ENCODE assay signal across 13 cellular contexts in the genomic region with DNA sequence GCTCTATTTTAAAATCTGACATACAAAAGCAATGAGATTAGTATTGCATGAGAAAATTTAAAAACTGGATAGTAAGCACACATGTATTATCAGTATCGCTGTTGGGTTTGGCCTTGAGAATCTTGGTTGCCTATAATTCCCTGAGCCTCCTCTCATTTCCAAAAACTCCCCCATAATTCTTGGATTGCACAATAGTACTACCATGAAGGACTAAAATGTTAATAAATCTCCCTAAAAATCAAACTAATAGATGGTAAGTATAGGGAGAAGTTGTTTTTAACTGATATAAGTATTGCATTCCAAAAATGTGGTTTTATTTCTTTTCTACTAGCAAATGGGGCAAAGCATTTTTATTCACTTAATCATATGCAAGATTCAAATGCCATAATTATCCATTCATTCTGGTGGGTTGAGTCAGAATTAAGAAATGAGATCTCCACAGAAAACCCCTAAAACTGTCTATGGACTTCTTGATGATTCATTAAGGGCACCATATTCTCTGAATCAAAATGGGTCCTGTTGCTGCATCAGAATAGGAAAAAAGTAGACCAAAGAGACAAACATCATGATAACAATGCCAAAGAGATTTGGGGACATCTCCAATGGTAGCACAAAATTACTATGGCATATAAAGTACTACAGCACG. TPM values are rescaled to one million over a fixed set of nuclear protein-coding genes. Genes with fewer than 3 reads are reported as not detected.
DNase-seq lines count a peak whose midpoint lies in the region; FAIRE-seq and TF ChIP-seq lines count a peak whose summit lies in the region.
"Had no signal": no experiment of that assay in that cellular context is flagged by ENCODE, and none has a peak within 500 bp of the region (broad histone marks: within the 10 kb centered on the region; RNA-seq: fewer than 3 reads in every experiment).

No MANE protein-coding gene starts in this region.

- TF ChIP-seq CTCF in AG09309 (IDR thresholded peaks at IDR 0.05; ENCODE audit: control insufficient read depth, insufficient read depth, low read depth, low read length, missing control alignments) (no peak), HL-60 (IDR thresholded peaks at IDR 0.05; ENCODE audit: insufficient read depth, low read length) (no peak), coronary artery (IDR thresholded peaks at IDR 0.05) (no peak)

- H3K4me3 ChIP-seq in AG09309 (ENCODE audit: control insufficient read depth, low read depth, low read length) (no peak overlapping the region), HL-60 (replicated peaks; ENCODE audit: insufficient read depth, low read length) (no peak overlapping the region), mesodermal cell (ENCODE audit: extremely low read depth, insufficient read depth, low read length, poor library complexity, severe bottlenecking) (no peak overlapping the region), coronary artery (no peak overlapping the region)
- H3K4me3 ChIP-seq: hepatocyte, transverse colon had no signal

- no peaks in the 10 kb centered on the region for H3K9me3 ChIP-seq in mesodermal cell (ENCODE audit: control insufficient read depth, low read length)
- H3K9me3 ChIP-seq: transverse colon had no signal

- peaks cover 37% of the 10 kb centered on the region for H3K4me1 ChIP-seq in mesodermal cell (ENCODE audit: control insufficient read depth, insufficient read depth, low read length, poor library complexity, severe bottlenecking)

- DNase-seq in AG09309 (ENCODE audit: low read depth) (peak; percentile 87), HL-60 (ENCODE audit: low read depth in 1 of 2, low spot score in 1 of 2) (no peak), astrocyte of the hippocampus (ENCODE audit: low read depth, low spot score) (peak; percentile 58), MV-4-11 (lab: John Stamatoyannopoulos, UW) (no peak), urothelium cell line (ENCODE audit: low spot score) (no peak), midbrain (lab: John Stamatoyannopoulos, UW) (no peak), coronary artery (ENCODE audit: low spot score) (no peak)
- DNase-seq: activated CD4-positive, alpha-beta T cell treated with anti-CD3 and anti-CD28 coated beads for 48 hours; DMS153; NCI-H146; transverse colon had no signal

- FAIRE-seq in urothelium cell line (lab: Jason Lieb, UNC), result no peak

- H3K27ac ChIP-seq in HL-60 (replicated peaks) (peak overlapping the region; percentile 99), mesodermal cell (ENCODE audit: low read depth, low read length, severe bottlenecking) (peak overlapping the region; percentile 43), coronary artery (peak overlapping the region in 1 of 2 donors; percentile 91)

- 94 to 100% methylated on average over 1 to 2 of the region's 2 CpGs for WGBS in mesodermal cell (ENCODE audit: insufficient coverage in 2 of 2), 2 experiments

- no peaks in the 10 kb centered on the region for H3K36me3 ChIP-seq in mesodermal cell (ENCODE audit: control insufficient read depth, insufficient read depth, low read length)
- H3K36me3 ChIP-seq: transverse colon had no signal

- H3K27me3 ChIP-seq in HL-60 (ENCODE audit: insufficient read depth, poor library complexity, severe bottlenecking), result no peaks in the 10 kb centered on the region
- H3K27me3 ChIP-seq: hepatocyte, transverse colon had no signal

RNA-seq across cellular contexts. Expression of a gene that starts 10.3 kb away (rescaled TPM):
- 9,893 TPM for polyA plus RNA-seq in mesodermal cell (2013, experiment 1 of 2)
- 9,295 TPM for polyA plus RNA-seq in mesodermal cell (2013, experiment 2 of 2)

RNA-seq across cellular contexts. Expression of a gene that starts 16.3 kb away (rescaled TPM):
- polyA plus RNA-seq in mesodermal cell (2013, experiment 1 of 2), result 7.9 TPM
- polyA plus RNA-seq in mesodermal cell (2013, experiment 2 of 2), result 6.1 TPM

Comparison
In these comparisons a context has a peak if more than half of its experiments do, and no peak if none do; other contexts are left out.
1. DNase-seq: peak in AG09309 (single experiment) and astrocyte of the hippocampus (single experiment); none in HL-60 (0 of 2), MV-4-11 (single experiment), urothelium cell line (single experiment), midbrain (single experiment) and coronary artery (single experiment).